In genomic region chr22:25111579-25112517, GRCh38 we compare ENCODE assay signal across 1 cellular context.
TF ChIP-seq lines count a peak whose summit lies in the region.

No MANE protein-coding gene starts in this region.

TF ChIP-seq in HepG2, 621 proteins besides CTCF, POLR2A, EP300 and RAD21 (continued from another document):
- TF ChIP-seq PHF20 (CRISPR knock-in tag; IDR thresholded peaks at IDR 0.05) (0 out of 2 replicates have a peak, but pooled peaks have one; percentile 32), GABPA (IDR thresholded peaks at IDR 0.05; ENCODE audit: low read depth, low read length) (peak; percentile 56), GABPA (CRISPR knock-in tag; IDR thresholded peaks at IDR 0.05; ENCODE audit: low read depth) (peak; percentile 70), ELF1 (CRISPR knock-in tag; IDR thresholded peaks at IDR 0.05) (peak; percentile 33; the same call in 1 of the 2 replicates), PAX8 (CRISPR knock-in tag; IDR thresholded peaks at IDR 0.05; ENCODE audit: borderline replicate concordance) (no peak), NR2F6 (IDR thresholded peaks at IDR 0.05) (0 out of 2 replicates have a peak, but pooled peaks have one; percentile 18), NR2F6 (CRISPR knock-in tag; IDR thresholded peaks at IDR 0.05) (no peak), ZNF558 (CRISPR knock-in tag; IDR thresholded peaks at IDR 0.05; ENCODE audit: borderline replicate concordance) (peak; percentile 63; the same call in 1 of the 2 replicates), MED13 (CRISPR knock-in tag; IDR thresholded peaks at IDR 0.05) (0 out of 2 replicates have a peak, but pooled peaks have one; percentile 2), ELF3 (CRISPR knock-in tag; IDR thresholded peaks at IDR 0.05) (peak; percentile 76; the same call in 1 of the 2 replicates), ZNF510 (CRISPR knock-in tag; IDR thresholded peaks at IDR 0.05; ENCODE audit: low read depth) (no peak), RBFOX2 (IDR thresholded peaks at IDR 0.05; ENCODE audit: low read depth, low read length) (peak; percentile 61), TAF1 (CRISPR knock-in tag; IDR thresholded peaks at IDR 0.05) (peak; percentile 39; the same call in 1 of the 2 replicates), MYC (CRISPR knock-in tag; IDR thresholded peaks at IDR 0.05; ENCODE audit: borderline replicate concordance) (0 out of 2 replicates have a peak, but pooled peaks have one; percentile 16), RARA (CRISPR knock-in tag; IDR thresholded peaks at IDR 0.05) (peak; percentile 52; the same call in 1 of the 2 replicates), TGIF2 (CRISPR knock-in tag; IDR thresholded peaks at IDR 0.05) (0 out of 2 replicates have a peak, but pooled peaks have one; percentile 4), ZFP82 (CRISPR knock-in tag; IDR thresholded peaks at IDR 0.05; ENCODE audit: borderline replicate concordance) (0 out of 2 replicates have a peak, but pooled peaks have one; percentile 19), ZNF644 (CRISPR knock-in tag; IDR thresholded peaks at IDR 0.05; ENCODE audit: low read depth) (no peak), ZFP91 (CRISPR knock-in tag; IDR thresholded peaks at IDR 0.05; ENCODE audit: borderline replicate concordance) (no peak), AGO1 (IDR thresholded peaks at IDR 0.05; ENCODE audit: low read depth, low read length, poor library complexity, severe bottlenecking) (peak; percentile 21), KMT2A (CRISPR knock-in tag; IDR thresholded peaks at IDR 0.05) (peak; percentile 62; the same call in 1 of the 2 replicates), ZNF564 (CRISPR knock-in tag; IDR thresholded peaks at IDR 0.05) (no peak), HBP1 (CRISPR knock-in tag; IDR thresholded peaks at IDR 0.05; ENCODE audit: low read depth) (0 out of 2 replicates have a peak, but pooled peaks have one; percentile 1), ZNF768 (CRISPR knock-in tag; IDR thresholded peaks at IDR 0.05) (no peak), RBM22 (optimal IDR thresholded peaks at IDR 0.05; ENCODE audit: low read length) (peak; percentile 46), KDM5B (CRISPR knock-in tag; IDR thresholded peaks at IDR 0.05; ENCODE audit: borderline replicate concordance) (0 out of 2 replicates have a peak, but pooled peaks have one; percentile 3), ZNF124 (CRISPR knock-in tag; IDR thresholded peaks at IDR 0.05) (peak; percentile 31; the same call in 1 of the 2 replicates), POGK (CRISPR knock-in tag; conservative IDR thresholded peaks at IDR 0.05) (0 out of 2 replicates have a peak, but pooled peaks have one; percentile 20), ZBTB39 (CRISPR knock-in tag; IDR thresholded peaks at IDR 0.05) (0 out of 2 replicates have a peak, but pooled peaks have one; percentile 56)
